Comparison of ENCODE assay signal across 1 cellular context in genomic region chr6:31900917-31901414, GRCh38.
TF ChIP-seq lines count a peak whose summit lies in the region.

No MANE protein-coding gene starts in this region.

TF ChIP-seq in K562, 482 proteins besides CTCF, POLR2A, EP300 and RAD21 (continued from another document and continues in another):
- TF ChIP-seq HOMEZ (CRISPR knock-in tag; IDR thresholded peaks at IDR 0.05) (0 out of 2 replicates have a peak, but pooled peaks have one; percentile 43), ELF2 (CRISPR knock-in tag; IDR thresholded peaks at IDR 0.05) (no peak), SP1 (CRISPR knock-in tag; IDR thresholded peaks at IDR 0.05) (peak; percentile 69; the same call in 1 of the 2 replicates), ATF7 (IDR thresholded peaks at IDR 0.05) (0 out of 2 replicates have a peak, but pooled peaks have one; percentile 13), ZNF165 (CRISPR knock-in tag; IDR thresholded peaks at IDR 0.05; ENCODE audit: borderline replicate concordance) (0 out of 2 replicates have a peak, but pooled peaks have one; percentile 46), MAFK (IDR thresholded peaks at IDR 0.05; ENCODE audit: low read length) (no peak), ARNT (IDR thresholded peaks at IDR 0.05) (no peak), MTF1 (CRISPR knock-in tag; IDR thresholded peaks at IDR 0.05; ENCODE audit: borderline replicate concordance) (no peak), ARID2 (IDR thresholded peaks at IDR 0.05) (no peak), ZBTB33 (CRISPR knock-in tag; IDR thresholded peaks at IDR 0.05) (peak; percentile 81), ESRRB (CRISPR knock-in tag; IDR thresholded peaks at IDR 0.05; ENCODE audit: borderline replicate concordance) (no peak), PHF20 (IDR thresholded peaks at IDR 0.05; ENCODE audit: partially characterized antibody) (no peak), NR4A1 (CRISPR knock-in tag; IDR thresholded peaks at IDR 0.05) (peak; percentile 52; the same call in 1 of the 2 replicates), NR4A1 (tag; IDR thresholded peaks at IDR 0.05) (no peak), PHF8 (IDR thresholded peaks at IDR 0.05; ENCODE audit: borderline replicate concordance, low read length) (no peak), CTBP1 (IDR thresholded peaks at IDR 0.05; ENCODE audit: borderline replicate concordance) (peak; percentile 12; the same call in 1 of the 2 replicates), TEAD1 (CRISPR knock-in tag; IDR thresholded peaks at IDR 0.05) (peak in 1 of 2 experiments; percentile 74; a peak in 1 of 4 replicates), BCOR (IDR thresholded peaks at IDR 0.05) (no peak), ZNF3 (CRISPR knock-in tag; IDR thresholded peaks at IDR 0.05) (no peak), C11orf30 (IDR thresholded peaks at IDR 0.05; ENCODE audit: low read depth) (no peak), NR3C1 (CRISPR knock-in tag; IDR thresholded peaks at IDR 0.05) (no peak), NELFE (IDR thresholded peaks at IDR 0.05; ENCODE audit: insufficient read depth, insufficient read length) (no peak), ZBTB11 (CRISPR knock-in tag; IDR thresholded peaks at IDR 0.05) (peak in 1 of 3 experiments; percentile 15; a peak in 1 of 6 replicates), RBBP5 (IDR thresholded peaks at IDR 0.05; ENCODE audit: borderline replicate concordance, insufficient read depth, low read length, poor library complexity, severe bottlenecking) (no peak), JUNB (CRISPR knock-in tag; conservative IDR thresholded peaks at IDR 0.05) (no peak), ZNF224 (CRISPR knock-in tag; IDR thresholded peaks at IDR 0.05) (no peak), FOXP1 (CRISPR knock-in tag; IDR thresholded peaks at IDR 0.05) (peak; percentile 46; the same call in 1 of the 2 replicates), NCOA4 (IDR thresholded peaks at IDR 0.05; ENCODE audit: partially characterized antibody) (no peak), DPF2 (IDR thresholded peaks at IDR 0.05) (0 out of 2 replicates have a peak, but pooled peaks have one; percentile 15), ZFP91 (CRISPR knock-in tag; IDR thresholded peaks at IDR 0.05) (0 out of 2 replicates have a peak, but pooled peaks have one; percentile 19), E2F3 (CRISPR knock-in tag; IDR thresholded peaks at IDR 0.05) (0 out of 2 replicates have a peak, but pooled peaks have one; percentile 28), MAZ (CRISPR knock-in tag; conservative IDR thresholded peaks at IDR 0.05 in 1 of 2, IDR thresholded peaks at IDR 0.05 in 1 of 2) (peak in 1 of 2 experiments; percentile 33; a peak in 2 of 4 replicates), MNT (conservative IDR thresholded peaks at IDR 0.05) (0 out of 4 replicates have a peak, but pooled peaks of 1 of the 2 experiments have one; percentile 54)
- TF ChIP-seq, protein P1, sequence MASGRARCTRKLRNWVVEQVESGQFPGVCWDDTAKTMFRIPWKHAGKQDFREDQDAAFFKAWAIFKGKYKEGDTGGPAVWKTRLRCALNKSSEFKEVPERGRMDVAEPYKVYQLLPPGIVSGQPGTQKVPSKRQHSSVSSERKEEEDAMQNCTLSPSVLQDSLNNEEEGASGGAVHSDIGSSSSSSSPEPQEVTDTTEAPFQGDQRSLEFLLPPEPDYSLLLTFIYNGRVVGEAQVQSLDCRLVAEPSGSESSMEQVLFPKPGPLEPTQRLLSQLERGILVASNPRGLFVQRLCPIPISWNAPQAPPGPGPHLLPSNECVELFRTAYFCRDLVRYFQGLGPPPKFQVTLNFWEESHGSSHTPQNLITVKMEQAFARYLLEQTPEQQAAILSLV (tag; IDR thresholded peaks at IDR 0.05), result no peak
- TF ChIP-seq, protein P2, sequence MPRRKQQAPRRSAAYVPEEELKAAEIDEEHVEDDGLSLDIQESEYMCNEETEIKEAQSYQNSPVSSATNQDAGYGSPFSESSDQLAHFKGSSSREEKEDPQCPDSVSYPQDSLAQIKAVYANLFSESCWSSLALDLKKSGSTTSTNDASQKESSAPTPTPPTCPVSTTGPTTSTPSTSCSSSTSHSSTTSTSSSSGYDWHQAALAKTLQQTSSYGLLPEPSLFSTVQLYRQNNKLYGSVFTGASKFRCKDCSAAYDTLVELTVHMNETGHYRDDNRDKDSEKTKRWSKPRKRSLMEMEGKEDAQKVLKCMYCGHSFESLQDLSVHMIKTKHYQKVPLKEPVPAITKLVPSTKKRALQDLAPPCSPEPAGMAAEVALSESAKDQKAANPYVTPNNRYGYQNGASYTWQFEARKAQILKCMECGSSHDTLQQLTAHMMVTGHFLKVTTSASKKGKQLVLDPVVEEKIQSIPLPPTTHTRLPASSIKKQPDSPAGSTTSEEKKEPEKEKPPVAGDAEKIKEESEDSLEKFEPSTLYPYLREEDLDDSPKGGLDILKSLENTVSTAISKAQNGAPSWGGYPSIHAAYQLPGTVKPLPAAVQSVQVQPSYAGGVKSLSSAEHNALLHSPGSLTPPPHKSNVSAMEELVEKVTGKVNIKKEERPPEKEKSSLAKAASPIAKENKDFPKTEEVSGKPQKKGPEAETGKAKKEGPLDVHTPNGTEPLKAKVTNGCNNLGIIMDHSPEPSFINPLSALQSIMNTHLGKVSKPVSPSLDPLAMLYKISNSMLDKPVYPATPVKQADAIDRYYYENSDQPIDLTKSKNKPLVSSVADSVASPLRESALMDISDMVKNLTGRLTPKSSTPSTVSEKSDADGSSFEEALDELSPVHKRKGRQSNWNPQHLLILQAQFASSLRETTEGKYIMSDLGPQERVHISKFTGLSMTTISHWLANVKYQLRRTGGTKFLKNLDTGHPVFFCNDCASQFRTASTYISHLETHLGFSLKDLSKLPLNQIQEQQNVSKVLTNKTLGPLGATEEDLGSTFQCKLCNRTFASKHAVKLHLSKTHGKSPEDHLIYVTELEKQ (CRISPR knock-in tag; IDR thresholded peaks at IDR 0.05), result no peak
- TF ChIP-seq, protein P3, sequence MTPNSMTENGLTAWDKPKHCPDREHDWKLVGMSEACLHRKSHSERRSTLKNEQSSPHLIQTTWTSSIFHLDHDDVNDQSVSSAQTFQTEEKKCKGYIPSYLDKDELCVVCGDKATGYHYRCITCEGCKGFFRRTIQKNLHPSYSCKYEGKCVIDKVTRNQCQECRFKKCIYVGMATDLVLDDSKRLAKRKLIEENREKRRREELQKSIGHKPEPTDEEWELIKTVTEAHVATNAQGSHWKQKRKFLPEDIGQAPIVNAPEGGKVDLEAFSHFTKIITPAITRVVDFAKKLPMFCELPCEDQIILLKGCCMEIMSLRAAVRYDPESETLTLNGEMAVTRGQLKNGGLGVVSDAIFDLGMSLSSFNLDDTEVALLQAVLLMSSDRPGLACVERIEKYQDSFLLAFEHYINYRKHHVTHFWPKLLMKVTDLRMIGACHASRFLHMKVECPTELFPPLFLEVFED (CRISPR knock-in tag; conservative IDR thresholded peaks at IDR 0.05), result no peak
- TF ChIP-seq, protein P4, sequence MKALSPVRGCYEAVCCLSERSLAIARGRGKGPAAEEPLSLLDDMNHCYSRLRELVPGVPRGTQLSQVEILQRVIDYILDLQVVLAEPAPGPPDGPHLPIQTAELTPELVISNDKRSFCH (CRISPR knock-in tag; IDR thresholded peaks at IDR 0.05), result no peak
- TF ChIP-seq, protein P4 (tag; IDR thresholded peaks at IDR 0.05), result peak; percentile 39; the same call in 1 of the 2 replicates
